In genomic region chr7:79735012-79735411, GRCh38 we compare ENCODE assay signal across 27 cellular contexts.
"Had no signal": no experiment of that assay in that cellular context is flagged by ENCODE, and none has a peak within 500 bp of the region (broad histone marks: within the 10 kb centered on the region; RNA-seq: fewer than 3 reads in every experiment).

No MANE protein-coding gene starts in this region.

- H3K36me3 ChIP-seq: colonic mucosa, esophagus muscularis mucosa, esophagus squamous epithelium, gastrocnemius medialis, gastroesophageal sphincter, heart left ventricle, heart right ventricle had no signal

- H3K4me3 ChIP-seq: colonic mucosa, coronary artery, dorsolateral prefrontal cortex, esophagus muscularis mucosa, esophagus squamous epithelium, gastrocnemius medialis, gastroesophageal sphincter, heart left ventricle, heart right ventricle had no signal

- H3K4me1 Mint-ChIP-seq: endodermal cell had no signal

- FAIRE-seq: endometrium, endothelial cell of umbilical vein had no signal

- H3K4me1 ChIP-seq: colonic mucosa, esophagus muscularis mucosa, esophagus squamous epithelium, foreskin keratinocyte, gastrocnemius medialis, gastroesophageal sphincter, heart left ventricle, heart right ventricle had no signal

- ATAC-seq: effector memory CD8-positive, alpha-beta T cell; esophagus mucosa; gastrocnemius medialis; gastroesophageal sphincter; heart left ventricle; heart right ventricle had no signal

- DNase-seq: colonic mucosa; cortex of kidney; dermis blood vessel endothelial cell; dorsolateral prefrontal cortex; effector CD4-positive, alpha-beta T cell; effector CD8-positive, alpha-beta T cell; effector memory CD4-positive, alpha-beta T cell; effector memory CD8-positive, alpha-beta T cell; endodermal cell; erythroblast; esophagus squamous epithelium; foreskin fibroblast; foreskin keratinocyte; foreskin melanocyte; gastrocnemius medialis; glutamatergic neuron; head of caudate nucleus; heart left ventricle; heart right ventricle had no signal

- H3K27me3 Mint-ChIP-seq: dendritic cell treated with granulocyte-macrophage colony-stimulating factor and Interleukin-4, amounts not matched to agents 40 ng/mL and 50 ng/mL, for 4 days; effector memory CD8-positive, alpha-beta T cell had no signal

- H3K4me3 Mint-ChIP-seq: dendritic cell treated with granulocyte-macrophage colony-stimulating factor and Interleukin-4, amounts not matched to agents 40 ng/mL and 50 ng/mL, for 4 days; effector memory CD8-positive, alpha-beta T cell; endodermal cell had no signal

- H3K27ac Mint-ChIP-seq: dendritic cell treated with granulocyte-macrophage colony-stimulating factor and Interleukin-4, amounts not matched to agents 40 ng/mL and 50 ng/mL, for 4 days; effector memory CD8-positive, alpha-beta T cell; endodermal cell had no signal

- H3K27ac ChIP-seq: colonic mucosa, coronary artery, dorsolateral prefrontal cortex, epithelial cell of prostate, esophagus muscularis mucosa, esophagus squamous epithelium, foreskin keratinocyte, gastrocnemius medialis, gastroesophageal sphincter, heart left ventricle, heart right ventricle had no signal

- H3K9me3 ChIP-seq: colonic mucosa, gastrocnemius medialis had no signal

- H3K27me3 ChIP-seq: colonic mucosa, dorsolateral prefrontal cortex, esophagus muscularis mucosa, esophagus squamous epithelium, foreskin keratinocyte, gastrocnemius medialis, gastroesophageal sphincter, heart left ventricle, heart right ventricle had no signal
